Comparison of ENCODE assay signal across 26 cellular contexts in genomic region chr7:137697026-137697425, GRCh38.
DNase-seq lines count a peak whose midpoint lies in the region; ATAC-seq, FAIRE-seq and TF ChIP-seq lines count a peak whose summit lies in the region.
"Had no signal": no experiment of that assay in that cellular context is flagged by ENCODE, and none has a peak within 500 bp of the region (broad histone marks: within the 10 kb centered on the region; RNA-seq: fewer than 3 reads in every experiment).

No MANE protein-coding gene starts in this region.

- H3K27me3 ChIP-seq in Peyer's patch, result no peaks in the 10 kb centered on the region

- TF ChIP-seq POLR2A in A549 (IDR thresholded peaks at IDR 0.05; ENCODE audit: low read length), result no peak
- no peak for TF ChIP-seq POLR2A in Peyer's patch (IDR thresholded peaks at IDR 0.05)

- peak overlapping the region; percentile 10 for H3K27ac Mint-ChIP-seq in osteocyte (ENCODE audit: unreplicated experiment)
- H3K27ac Mint-ChIP-seq: CD4-positive, alpha-beta memory T cell; HFFc6; IgD-negative memory B cell had no signal

- POLR2A ChIA-PET in A549 (lab: Yijun Ruan, JAX), result no interaction called here

- H3K9me3 ChIP-seq in A549 (no peaks in the 10 kb centered on the region), Peyer's patch (no peaks in the 10 kb centered on the region)
- H3K9me3 ChIP-seq: Caco-2 had no signal

- H3K27me3 Mint-ChIP-seq in osteocyte (ENCODE audit: unreplicated experiment), result no peaks in the 10 kb centered on the region

- CTCF ChIA-PET in A549 (lab: Yijun Ruan, JAX), result no interaction called here

- peaks cover 21% of the 10 kb centered on the region for H3K4me1 Mint-ChIP-seq in osteocyte (ENCODE audit: unreplicated experiment)
- H3K4me1 Mint-ChIP-seq: CD4-positive, alpha-beta memory T cell; IgD-negative memory B cell had no signal

- H3K4me3 ChIP-seq in A549, result no peak overlapping the region
- no peak overlapping the region for H3K4me3 ChIP-seq in Peyer's patch

- peaks cover 3% of the 10 kb centered on the region for H3K36me3 Mint-ChIP-seq in osteocyte (ENCODE audit: unreplicated experiment)
- H3K36me3 Mint-ChIP-seq: CD4-positive, alpha-beta memory T cell; IgD-negative memory B cell had no signal

- FAIRE-seq in A549 (lab: Jason Lieb, UNC), result peak; percentile 13
- FAIRE-seq: G401.6 had no signal

- ATAC-seq in A549, result no peak
- no peak for ATAC-seq in HG03439 (IDR thresholded peaks at IDR 0.05; ENCODE audit: unreplicated experiment)
- no peak for ATAC-seq in HG02759 (IDR thresholded peaks at IDR 0.05; ENCODE audit: unreplicated experiment)

- H3K9me3 Mint-ChIP-seq in osteocyte (ENCODE audit: unreplicated experiment), result no peaks in the 10 kb centered on the region
- H3K9me3 Mint-ChIP-seq: HFFc6 had no signal

- no peak for TF ChIP-seq RAD21 in A549 (conservative IDR thresholded peaks at IDR 0.05 in 1 of 2, IDR thresholded peaks at IDR 0.05 in 1 of 2)

- H3K27ac ChIP-seq in A549, result no peak overlapping the region
- H3K27ac ChIP-seq in Peyer's patch, result no peak overlapping the region
- H3K27ac ChIP-seq: KMS-11 had no signal

- whole genome bisulfite sequencing in A549 (ENCODE audit: missing lambda C conversion rate), result 17% methylated on average over 1 of the region's 1 CpG

- TF ChIP-seq CTCF in A549 (IDR thresholded peaks at IDR 0.05), result no peak
- no peak for TF ChIP-seq CTCF in osteocyte (IDR thresholded peaks at IDR 0.05)
- TF ChIP-seq CTCF in Peyer's patch (IDR thresholded peaks at IDR 0.05), result no peak

- no peaks in the 10 kb centered on the region for H3K4me1 ChIP-seq in A549
- no peaks in the 10 kb centered on the region for H3K4me1 ChIP-seq in Peyer's patch
- H3K4me1 ChIP-seq: Caco-2 had no signal

- no peaks in the 10 kb centered on the region for H3K36me3 ChIP-seq in Peyer's patch

- DNase-seq in A549 (ENCODE audit: low read depth in 1 of 2, low spot score in 1 of 2), result no peak
- peak; percentile 18 for DNase-seq in M059J (ENCODE audit: low read depth)
- peak; percentile 27 for DNase-seq in fibroblast of gingiva (ENCODE audit: low read depth)
- no peak for DNase-seq in osteocyte (ENCODE audit: extremely low spot score, unreplicated experiment)
- DNase-seq in NCI-H2171 treated with DMSO at 0.1 percent for 48 hours (lab: John Stamatoyannopoulos, UW), result no peak
- DNase-seq in Peyer's patch, result no peak
- DNase-seq: 8988T; AML-193; C1 segment of cervical spinal cord; Caco-2; CD4-positive, alpha-beta memory T cell; H7; HFFc6; NCI-H1048; NCI-H1417; NCI-H1694; NCI-H2029 treated with DMSO at 0.1 percent for 48 hours; NCI-H345; NCI-H510A treated with DMSO at 0.1 percent for 48 hours; NCI-H774; SK-N-SH had no signal

- TF ChIP-seq EP300 in A549 (IDR thresholded peaks at IDR 0.05), result no peak

- no peak overlapping the region for H3K4me3 Mint-ChIP-seq in osteocyte (ENCODE audit: unreplicated experiment)
- H3K4me3 Mint-ChIP-seq: CD4-positive, alpha-beta memory T cell; HFFc6; IgD-negative memory B cell had no signal

- no peak overlapping the region for H3K4me2 ChIP-seq in A549
- H3K4me2 ChIP-seq: KMS-11, SK-N-SH had no signal

TF ChIP-seq in A549, 52 proteins besides CTCF, POLR2A, EP300 and RAD21:
- no peak for TF ChIP-seq NPAS2 (CRISPR knock-in tag; IDR thresholded peaks at IDR 0.05; ENCODE audit: borderline replicate concordance)

Comparison
In these comparisons a context has a peak if more than half of its experiments do, and no peak if none do; other contexts are left out.
1. DNase-seq: peak in M059J (single experiment) and fibroblast of gingiva (single experiment); none in A549 (0 of 2), osteocyte (single experiment), NCI-H2171 treated with DMSO at 0.1 percent for 48 hours (single experiment) and Peyer's patch (0 of 3).